Comparison of ENCODE assay signal across 9 cellular contexts in the genomic region with DNA sequence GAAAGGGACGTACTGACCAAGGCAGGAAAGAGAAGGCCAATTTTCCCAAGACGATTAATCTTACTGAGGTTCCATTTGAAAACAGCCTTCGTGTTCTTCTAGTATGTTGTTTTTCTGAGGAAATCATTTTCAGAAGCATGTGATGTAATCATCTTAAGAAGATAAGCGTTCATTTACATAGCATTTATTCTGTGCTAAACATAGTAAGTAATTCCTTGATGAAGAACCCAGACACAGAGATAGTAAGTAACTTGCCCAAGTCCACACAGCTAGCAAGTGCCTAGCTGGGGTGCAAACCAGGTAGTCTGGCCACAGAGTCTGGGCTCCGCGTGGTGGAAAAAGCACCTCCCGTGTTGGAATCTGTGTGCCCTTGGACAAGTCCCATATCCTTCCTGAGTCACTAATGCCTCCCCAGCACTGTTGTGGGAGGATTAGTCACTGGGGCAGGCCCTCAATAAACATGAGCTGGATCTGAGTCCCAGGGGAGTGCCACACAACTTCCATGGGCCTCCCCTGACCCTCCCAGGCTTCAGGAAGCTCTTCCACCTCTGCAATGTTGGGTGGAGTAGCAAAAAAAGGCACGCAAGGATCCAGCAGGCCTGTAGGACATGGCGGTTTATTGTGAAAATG. TPM values are rescaled to one million over a fixed set of nuclear protein-coding genes. Genes with fewer than 3 reads are reported as not detected.
A peak's percentile ranks its signal among the peaks of the same experiment; 100 is the strongest.
DNase-seq lines count a peak whose midpoint lies in the region; ATAC-seq and TF ChIP-seq lines count a peak whose summit lies in the region.
"Had no signal": no experiment of that assay in that cellular context is flagged by ENCODE, and none has a peak within 500 bp of the region (broad histone marks: within the 10 kb centered on the region; RNA-seq: fewer than 3 reads in every experiment).

No MANE protein-coding gene starts in this region.

- H4K20me1 ChIP-seq in SK-N-SH (ENCODE audit: insufficient read depth) = no peaks in the 10 kb centered on the region

- H3K9me3 ChIP-seq in SK-N-SH (no peaks in the 10 kb centered on the region), mucosa of rectum (ENCODE audit: control insufficient read depth in 2 of 2, low read length in 2 of 2) (no peaks in the 10 kb centered on the region), aorta (ENCODE audit: control insufficient read depth, low read length) (no peaks in the 10 kb centered on the region)

- no peak overlapping the region for H3K4me3 Mint-ChIP-seq in activated naive CD4-positive, alpha-beta T cell treated with anti-CD3 and anti-CD28 coated beads, Interleukin-2, amount 10 ng/mL, durations not matched to agents 7 days and 5 days
- H3K4me3 Mint-ChIP-seq: natural killer cell treated with Interleukin-12 subunit alpha and Interleukin-12 subunit beta and Interleukin-15 and Interleukin-18, amount 100 ng/mL, for 72 hours had no signal

- H3K4me3 ChIP-seq in SK-N-SH (ENCODE audit: low read depth in 2 of 2, low read length in 1 of 2) (no peak overlapping the region), mucosa of rectum (ENCODE audit: low read length in 2 of 2) (peak overlapping the region in 1 of 2 donors; percentile 37), aorta (ENCODE audit: low read length in 2 of 2) (no peak overlapping the region)

- H3K9me3 Mint-ChIP-seq in activated naive CD4-positive, alpha-beta T cell treated with anti-CD3 and anti-CD28 coated beads, Interleukin-2, amount 10 ng/mL, durations not matched to agents 7 days and 5 days = no peaks in the 10 kb centered on the region
- H3K9me3 Mint-ChIP-seq: natural killer cell treated with Interleukin-12 subunit alpha and Interleukin-12 subunit beta and Interleukin-15 and Interleukin-18, amount 100 ng/mL, for 72 hours had no signal

- H3K27me3 ChIP-seq in SK-N-SH (ENCODE audit: insufficient read depth) = no peaks in the 10 kb centered on the region
- H3K27me3 ChIP-seq in mucosa of rectum (ENCODE audit: control insufficient read depth in 2 of 2, insufficient read depth in 2 of 2, low read length in 2 of 2) = no peaks in the 10 kb centered on the region
- no peaks in the 10 kb centered on the region for H3K27me3 ChIP-seq in aorta (ENCODE audit: control insufficient read depth in 1 of 2, insufficient read depth in 2 of 2, low read length in 1 of 2)

- H3K9ac ChIP-seq in SK-N-SH = peak overlapping the region; percentile 23; the same call in 1 of the 2 replicates
- peak overlapping the region; percentile 30 to 32 for H3K9ac ChIP-seq in mucosa of rectum (ENCODE audit: low read depth in 1 of 2, low read length in 2 of 2)

- H3K36me3 Mint-ChIP-seq in activated naive CD4-positive, alpha-beta T cell treated with anti-CD3 and anti-CD28 coated beads, Interleukin-2, amount 10 ng/mL, durations not matched to agents 7 days and 5 days = no peaks in the 10 kb centered on the region
- H3K36me3 Mint-ChIP-seq: natural killer cell treated with Interleukin-12 subunit alpha and Interleukin-12 subunit beta and Interleukin-15 and Interleukin-18, amount 100 ng/mL, for 72 hours had no signal

- no peak for TF ChIP-seq EP300 in SK-N-SH (IDR thresholded peaks at IDR 0.05; ENCODE audit: borderline replicate concordance in 1 of 2, low read depth in 1 of 2, low read length in 1 of 2)

- TF ChIP-seq RAD21 in SK-N-SH (IDR thresholded peaks at IDR 0.05; ENCODE audit: low read length) = no peak

- ATAC-seq in SK-N-SH treated with all-trans-retinoic acid at 6 μM for 48 hours = no peak
- peak; percentile 82 for ATAC-seq in aorta (ENCODE audit: low FRiP score)
- no peak for ATAC-seq in GM21360 (IDR thresholded peaks at IDR 0.05; ENCODE audit: unreplicated experiment)

- H3K4me2 ChIP-seq in SK-N-SH = peak overlapping the region; percentile 11; the same call in 1 of the 2 replicates

- H3F3A ChIP-seq in SK-N-SH (replicated peaks; ENCODE audit: insufficient read depth) = peaks cover 14% of the 10 kb centered on the region

- DNase-seq in SK-N-SH (no peak), dermis blood vessel endothelial cell (peak; percentile 79), aorta (peak; percentile 87)
- DNase-seq in activated naive CD4-positive, alpha-beta T cell treated with anti-CD3 and anti-CD28 coated beads, Interleukin-2, amount 10 ng/mL, durations not matched to agents 7 days and 5 days = no peak
- no peak for DNase-seq in stimulated activated CD4-positive, alpha-beta T cell treated with anti-CD3 and anti-CD28 coated beads, Interleukin-2, amount 100 ng/mL, for 48 hours

- no peak for TF ChIP-seq CTCF in SK-N-SH (IDR thresholded peaks at IDR 0.05)

- H3K36me3 ChIP-seq in SK-N-SH (replicated peaks in 1 of 2; ENCODE audit: control insufficient read depth in 1 of 2, insufficient read depth in 2 of 2, low read length in 1 of 2) (no peaks in the 10 kb centered on the region), mucosa of rectum (ENCODE audit: control insufficient read depth in 2 of 2, insufficient read depth in 2 of 2, low read length in 2 of 2) (no peaks in the 10 kb centered on the region), aorta (ENCODE audit: control insufficient read depth in 1 of 2, insufficient read depth in 2 of 2, low read length in 1 of 2) (no peaks in the 10 kb centered on the region)

- no peak overlapping the region for H3K27ac Mint-ChIP-seq in activated naive CD4-positive, alpha-beta T cell treated with anti-CD3 and anti-CD28 coated beads, Interleukin-2, amount 10 ng/mL, durations not matched to agents 7 days and 5 days
- H3K27ac Mint-ChIP-seq: natural killer cell treated with Interleukin-12 subunit alpha and Interleukin-12 subunit beta and Interleukin-15 and Interleukin-18, amount 100 ng/mL, for 72 hours had no signal

- intact Hi-C loops in aorta (cut with DNase I) = no loop called here

- H2AFZ ChIP-seq in SK-N-SH (ENCODE audit: low read depth) = peak overlapping the region; percentile 78

- CTCF ChIA-PET in SK-N-SH (lab: Yijun Ruan, JAX) = interaction anchor here (0.9 to 3.0 kb wide), 4 partner anchors 9 to 69 kb away, joined by 3 to 9 read pairs (median 4); a partner anchor contains a TSS
- CTCF ChIA-PET in activated naive CD4-positive, alpha-beta T cell treated with anti-CD3 and anti-CD28 coated beads, Interleukin-2, amount 10 ng/mL, durations not matched to agents 7 days and 5 days (lab: Charles Lee) = no interaction called here

- no peaks in the 10 kb centered on the region for H3K79me2 ChIP-seq in SK-N-SH (ENCODE audit: insufficient read depth)

- H3K27ac ChIP-seq in SK-N-SH (ENCODE audit: low read depth in 2 of 2, low read length in 1 of 2) = peak overlapping the region in 1 of 2 experiments; percentile 79; a peak in 2 of 4 replicates
- peak overlapping the region; percentile 94 to 96 for H3K27ac ChIP-seq in mucosa of rectum (ENCODE audit: low read depth in 2 of 2, low read length in 2 of 2)
- peak overlapping the region; percentile 47 to 98 for H3K27ac ChIP-seq in aorta (ENCODE audit: low read depth in 1 of 2, low read length in 2 of 2)

- H3K4me1 Mint-ChIP-seq in activated naive CD4-positive, alpha-beta T cell treated with anti-CD3 and anti-CD28 coated beads, Interleukin-2, amount 10 ng/mL, durations not matched to agents 7 days and 5 days = no peaks in the 10 kb centered on the region

- WGBS in SK-N-SH (ENCODE audit: low lambda C conversion rate) = 76% methylated on average over 9 of the region's 9 CpGs
- 12 to 14% methylated on average over 9 of the region's 9 CpGs for WGBS in aorta, 2 donors

- POLR2A ChIA-PET in SK-N-SH (lab: Yijun Ruan, JAX) = no interaction called here

- H3K27me3 Mint-ChIP-seq in activated naive CD4-positive, alpha-beta T cell treated with anti-CD3 and anti-CD28 coated beads, Interleukin-2, amount 10 ng/mL, durations not matched to agents 7 days and 5 days = peaks cover 27% of the 10 kb centered on the region

- peaks cover 9 to 25% of the 10 kb centered on the region in 2 experiments; a peak in 3 of 4 replicates for H3K4me1 ChIP-seq in SK-N-SH (ENCODE audit: control insufficient read depth in 1 of 2, insufficient read depth in 2 of 2, low read depth in 1 of 2, low read length in 1 of 2)
- peaks cover 22 to 30% of the 10 kb centered on the region in 2 donors for H3K4me1 ChIP-seq in mucosa of rectum (ENCODE audit: control insufficient read depth in 2 of 2, insufficient read depth in 2 of 2, low read length in 2 of 2)
- peaks cover 0 to 2% of the 10 kb centered on the region in 2 donors for H3K4me1 ChIP-seq in aorta (ENCODE audit: control insufficient read depth in 1 of 2, insufficient read depth in 2 of 2, low read length in 2 of 2)

- H3K9me2 ChIP-seq in SK-N-SH = no peaks in the 10 kb centered on the region

TF ChIP-seq in SK-N-SH, 30 proteins besides CTCF, POLR2A, EP300 and RAD21 (continues in another document):
- TF ChIP-seq ELF1 (IDR thresholded peaks at IDR 0.05) (0 out of 2 replicates have a peak, but pooled peaks have one; percentile 3), POLR2AphosphoS5 (IDR thresholded peaks at IDR 0.05; ENCODE audit: low read depth, low read length) (no peak), TCF12 (IDR thresholded peaks at IDR 0.05) (peak; percentile 26; the same call in 1 of the 2 replicates), MEF2A (IDR thresholded peaks at IDR 0.05; ENCODE audit: borderline replicate concordance, low read depth) (no peak)

TF ChIP-seq in SK-N-SH treated with all-trans-retinoic acid at 6 μM for 48 hours, 23 proteins besides CTCF, POLR2A, EP300 and RAD21 (continues in another document):
- no peak for TF ChIP-seq ISL1 (CRISPR knock-in tag; IDR thresholded peaks at IDR 0.05)
- TF ChIP-seq ZNF8 (CRISPR knock-in tag; IDR thresholded peaks at IDR 0.05) = no peak
- TF ChIP-seq TCF4 (CRISPR knock-in tag; IDR thresholded peaks at IDR 0.05; ENCODE audit: borderline replicate concordance) = no peak
- no peak for TF ChIP-seq ZFP30 (CRISPR knock-in tag; IDR thresholded peaks at IDR 0.05)
- no peak for TF ChIP-seq ESRRG (CRISPR knock-in tag; IDR thresholded peaks at IDR 0.05)
- no peak for TF ChIP-seq ZC3H10 (CRISPR knock-in tag; IDR thresholded peaks at IDR 0.05)
- TF ChIP-seq, protein P1, sequence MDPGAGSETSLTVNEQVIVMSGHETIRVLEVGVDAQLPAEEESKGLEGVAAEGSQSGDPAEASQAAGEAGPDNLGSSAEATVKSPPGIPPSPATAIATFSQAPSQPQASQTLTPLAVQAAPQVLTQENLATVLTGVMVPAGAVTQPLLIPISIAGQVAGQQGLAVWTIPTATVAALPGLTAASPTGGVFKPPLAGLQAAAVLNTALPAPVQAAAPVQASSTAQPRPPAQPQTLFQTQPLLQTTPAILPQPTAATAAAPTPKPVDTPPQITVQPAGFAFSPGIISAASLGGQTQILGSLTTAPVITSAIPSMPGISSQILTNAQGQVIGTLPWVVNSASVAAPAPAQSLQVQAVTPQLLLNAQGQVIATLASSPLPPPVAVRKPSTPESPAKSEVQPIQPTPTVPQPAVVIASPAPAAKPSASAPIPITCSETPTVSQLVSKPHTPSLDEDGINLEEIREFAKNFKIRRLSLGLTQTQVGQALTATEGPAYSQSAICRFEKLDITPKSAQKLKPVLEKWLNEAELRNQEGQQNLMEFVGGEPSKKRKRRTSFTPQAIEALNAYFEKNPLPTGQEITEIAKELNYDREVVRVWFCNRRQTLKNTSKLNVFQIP (CRISPR knock-in tag; IDR thresholded peaks at IDR 0.05; ENCODE audit: borderline replicate concordance, low read depth) = no peak
- no peak for TF ChIP-seq RARB (CRISPR knock-in tag; IDR thresholded peaks at IDR 0.05)

RNA-seq across cellular contexts. Expression of a gene that starts 26.9 kb away (rescaled TPM):
- polyA plus RNA-seq in SK-N-SH (2012; rRNA removed) (37.9 and 41.4 TPM in 2 replicates), aorta (10 to 100 TPM; 16.7 to 42.4 TPM)
- 46.4 and 46.7 TPM in 2 replicates for polyA plus RNA-seq in SK-N-SH (2012; cell fraction: cytosol; rRNA removed)
- 60.7 and 79.4 TPM in 2 replicates for polyA plus RNA-seq in SK-N-SH (2012; cell fraction: nucleus; rRNA removed)
- total RNA-seq in dermis blood vessel endothelial cell (58.0 and 59.6 TPM in 2 replicates), aorta (10 to 100 TPM; 55.2 to 72.4 TPM)
- total RNA-seq: natural killer cell treated with Interleukin-12 subunit alpha and Interleukin-12 subunit beta and Interleukin-15 and Interleukin-18, amount 100 ng/mL, for 72 hours had no signal

Comparison
In these comparisons a context has a peak if more than half of its experiments do, and no peak if none do; other contexts are left out.
1. DNase-seq: peak in dermis blood vessel endothelial cell (single experiment) and aorta (2 of 2); none in SK-N-SH (single experiment), activated naive CD4-positive, alpha-beta T cell treated with anti-CD3 and anti-CD28 coated beads, Interleukin-2, amount 10 ng/mL, durations not matched to agents 7 days and 5 days (single experiment) and stimulated activated CD4-positive, alpha-beta T cell treated with anti-CD3 and anti-CD28 coated beads, Interleukin-2, amount 100 ng/mL, for 48 hours (0 of 2).